11 cellular contexts compared by ENCODE assay signal in the genomic region with DNA sequence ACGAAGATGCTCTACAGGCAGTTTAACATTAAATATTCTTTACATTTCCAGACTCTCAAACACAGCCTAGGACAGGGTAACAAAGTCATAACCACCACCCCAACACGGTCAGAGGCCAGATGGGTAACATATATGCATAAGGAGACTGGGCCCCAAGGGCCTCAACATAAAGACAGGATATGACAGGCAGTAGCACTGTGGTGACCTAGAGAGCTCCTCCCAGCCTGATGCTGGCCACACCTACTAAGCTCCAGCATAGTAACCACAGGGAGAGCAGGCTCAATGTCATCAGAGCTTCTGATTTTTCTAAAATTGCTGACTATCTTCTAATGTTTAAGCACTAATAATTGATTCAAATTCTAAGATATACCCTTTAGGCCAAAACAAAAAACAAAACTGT. TPM values are rescaled to one million over a fixed set of nuclear protein-coding genes. Genes with fewer than 3 reads are reported as not detected.
DNase-seq lines count a peak whose midpoint lies in the region; ATAC-seq and TF ChIP-seq lines count a peak whose summit lies in the region.
"Had no signal": no experiment of that assay in that cellular context is flagged by ENCODE, and none has a peak within 500 bp of the region (broad histone marks: within the 10 kb centered on the region; RNA-seq: fewer than 3 reads in every experiment).

No MANE protein-coding gene starts in this region.

- no peaks in the 10 kb centered on the region for H3K9me3 ChIP-seq in upper lobe of right lung
- H3K9me3 ChIP-seq: thoracic aorta had no signal

- no peaks in the 10 kb centered on the region for H3K27me3 Mint-ChIP-seq in activated B cell treated with CpG ODN at 0.5 μM for 24 hours

- peaks cover 9% of the 10 kb centered on the region for H3K36me3 Mint-ChIP-seq in activated B cell treated with CpG ODN at 0.5 μM for 24 hours (ENCODE audit: low read depth)

- POLR2A ChIA-PET in activated B cell treated with CpG ODN at 0.5 μM for 24 hours (lab: Charles Lee) = no interaction called here

- H3K27ac ChIP-seq in upper lobe of right lung = no peak overlapping the region
- H3K27ac ChIP-seq: thoracic aorta had no signal

- TF ChIP-seq CTCF in activated B cell treated with CpG ODN at 0.5 μM for 24 hours (IDR thresholded peaks at IDR 0.05) = no peak
- TF ChIP-seq CTCF in upper lobe of right lung (IDR thresholded peaks at IDR 0.05) = no peak

- H3K4me1 ChIP-seq in upper lobe of right lung = no peaks in the 10 kb centered on the region

- no peaks in the 10 kb centered on the region for H3K9me3 Mint-ChIP-seq in activated B cell treated with CpG ODN at 0.5 μM for 24 hours
- H3K9me3 Mint-ChIP-seq: CD8-positive, alpha-beta memory T cell had no signal

- H3K27me3 ChIP-seq in upper lobe of right lung = no peaks in the 10 kb centered on the region

- CTCF ChIA-PET in activated B cell treated with CpG ODN at 0.5 μM for 24 hours (lab: Charles Lee) = no interaction called here

- peak; percentile 14 for DNase-seq in activated naive CD4-positive, alpha-beta T cell treated with Interleukin-2 at 50 U/mL for 16 hours
- DNase-seq in activated naive CD4-positive, alpha-beta T cell treated with anti-CD3 and anti-CD28 coated beads, Interleukin-2, amount 50 U/mL, for 16 hours = no peak
- DNase-seq in activated B cell treated with CpG ODN at 0.5 μM for 24 hours = no peak
- no peak for DNase-seq in upper lobe of right lung
- DNase-seq in NCI-H2171 treated with DMSO at 0.1 percent for 48 hours (lab: John Stamatoyannopoulos, UW) = no peak
- no peak for DNase-seq in HT-29 (ENCODE audit: low spot score)
- no peak for DNase-seq in COLO829 (ENCODE audit: low spot score)

- H3K4me3 Mint-ChIP-seq in activated B cell treated with CpG ODN at 0.5 μM for 24 hours = no peak overlapping the region
- H3K4me3 Mint-ChIP-seq: CD8-positive, alpha-beta memory T cell had no signal

- H3K4me3 ChIP-seq in upper lobe of right lung = no peak overlapping the region
- H3K4me3 ChIP-seq: thoracic aorta had no signal

- no peaks in the 10 kb centered on the region for H3K36me3 ChIP-seq in upper lobe of right lung

- ATAC-seq in HG03045 (IDR thresholded peaks at IDR 0.05; ENCODE audit: unreplicated experiment) (peak; percentile 72), activated B cell treated with CpG ODN at 0.5 μM for 24 hours (ENCODE audit: low read depth) (peak; percentile 87), upper lobe of right lung (peak; percentile 36)

- no peak overlapping the region for H3K27ac Mint-ChIP-seq in activated B cell treated with CpG ODN at 0.5 μM for 24 hours
- H3K27ac Mint-ChIP-seq: CD8-positive, alpha-beta memory T cell had no signal

- peaks cover 34% of the 10 kb centered on the region for H3K4me1 Mint-ChIP-seq in activated B cell treated with CpG ODN at 0.5 μM for 24 hours

- intact Hi-C loops in activated B cell treated with CpG ODN at 0.5 μM for 24 hours (cut with micrococcal nuclease) = loop anchor here (10.0 kb wide), 2 partner anchors 154 to 1354 kb away; no protein-coding TSS in a partner anchor
- intact Hi-C loops in upper lobe of right lung (cut with DNase I) = no loop called here

RNA-seq across cellular contexts. Expression of a gene that starts 21.7 kb away (rescaled TPM):
- total RNA-seq in activated B cell treated with CpG ODN at 0.5 μM for 24 hours (not detected in 2 replicates), upper lobe of right lung (not detected)
- total RNA-seq in HT-29 (2014; rRNA removed; shearing (Covaris generic)) = not detected in 2 replicates
- total RNA-seq: CD8-positive, alpha-beta memory T cell; myocyte; thoracic aorta had no signal

Comparison
In these comparisons a context has a peak if more than half of its experiments do, and no peak if none do; other contexts are left out.
1. ATAC-seq: peak in every context shown above with its lines; median percentile 87 in activated B cell treated with CpG ODN at 0.5 μM for 24 hours; 72 in HG03045; 36 in upper lobe of right lung.